Comparison of ENCODE assay signal across 8 cellular contexts in the genomic region with DNA sequence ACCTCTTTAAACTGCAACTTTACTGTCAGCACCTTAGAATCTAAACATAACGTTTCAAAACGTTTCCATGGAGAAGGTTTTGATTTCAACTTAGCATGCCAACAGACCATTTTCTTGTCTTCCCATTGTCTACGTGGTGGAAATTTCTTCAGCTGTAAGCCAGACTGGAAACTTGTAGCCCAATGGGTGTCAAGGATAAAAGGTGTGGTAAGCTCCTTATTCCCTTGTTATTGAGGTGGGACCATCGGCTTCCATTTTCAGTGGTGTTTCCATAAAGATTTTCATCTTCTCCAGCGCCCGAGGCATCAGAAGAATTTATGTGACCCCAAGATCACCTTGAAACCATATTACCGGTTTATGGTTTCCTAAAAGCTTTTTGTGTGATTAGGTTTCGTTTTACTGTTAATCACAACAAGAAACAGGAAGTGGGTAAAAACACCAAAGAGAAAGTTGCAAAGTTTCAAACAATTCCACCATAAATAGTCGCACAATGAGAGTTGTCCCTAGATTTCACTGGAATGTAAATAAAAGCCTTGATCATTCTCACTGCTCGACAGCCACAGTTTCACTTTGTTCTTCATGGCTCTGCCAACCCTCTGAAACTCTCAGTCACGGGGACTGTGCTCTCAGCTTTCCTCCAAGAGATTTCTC.
DNase-seq lines count a peak whose midpoint lies in the region; ATAC-seq and TF ChIP-seq lines count a peak whose summit lies in the region.

No MANE protein-coding gene starts in this region.

- peak; percentile 44 for DNase-seq in activated naive CD4-positive, alpha-beta T cell treated with anti-CD3 and anti-CD28 coated beads, Interleukin-2, amount 10 ng/mL, durations not matched to agents 7 days and 5 days
- no peak for DNase-seq in activated naive CD4-positive, alpha-beta T cell treated with Interleukin-2 at 50 U/mL for 16 hours
- DNase-seq in NCI-H460 (ENCODE audit: extremely low read depth, low read depth) (peak; percentile 1), caudate nucleus (lab: John Stamatoyannopoulos, UW) (peak in 1 of 61 donors; percentile 0), lung (ENCODE audit: low spot score) (no peak), upper lobe of left lung (no peak), NCI-H2029 (lab: John Stamatoyannopoulos, UW) (no peak)

- peaks cover 6% of the 10 kb centered on the region for H3K27me3 Mint-ChIP-seq in activated naive CD4-positive, alpha-beta T cell treated with anti-CD3 and anti-CD28 coated beads, Interleukin-2, amount 10 ng/mL, durations not matched to agents 7 days and 5 days

- TF ChIP-seq POLR2A in upper lobe of left lung (IDR thresholded peaks at IDR 0.05) = no peak

- TF ChIP-seq EP300 in upper lobe of left lung (IDR thresholded peaks at IDR 0.05) = no peak

- no peaks in the 10 kb centered on the region for H3K36me3 ChIP-seq in lung (ENCODE audit: control insufficient read depth in 2 of 2, insufficient read depth in 2 of 2, low read length in 2 of 2)
- no peaks in the 10 kb centered on the region for H3K36me3 ChIP-seq in upper lobe of left lung

- H3K9me3 ChIP-seq in lung (ENCODE audit: control insufficient read depth in 2 of 2, insufficient read depth in 1 of 2, low read length in 1 of 2) (no peaks in the 10 kb centered on the region), upper lobe of left lung (no peaks in the 10 kb centered on the region)

- H3K4me3 ChIP-seq in lung (peak overlapping the region; percentile 13), upper lobe of left lung (peak overlapping the region in 3 of 4 donors; percentile 36 to 55 (median 48))

- WGBS in lung, 2 donors = 2 to 9% methylated on average over 11 of the region's 11 CpGs
- WGBS in upper lobe of left lung, 2 donors = 4 to 6% methylated on average over 11 of the region's 11 CpGs

- no peak for TF ChIP-seq CTCF in lung (IDR thresholded peaks at IDR 0.05; ENCODE audit: control extremely low read depth, extremely low read depth)
- TF ChIP-seq CTCF in upper lobe of left lung (IDR thresholded peaks at IDR 0.05) = no peak

- ATAC-seq in HG02678 (IDR thresholded peaks at IDR 0.05; ENCODE audit: unreplicated experiment) (peak; percentile 66), lung (ENCODE audit: insufficient read depth, low FRiP score) (no peak), upper lobe of left lung (ENCODE audit: low FRiP score in 2 of 2) (peak in 1 of 2 donors; percentile 66)

- H3K27ac Mint-ChIP-seq in activated naive CD4-positive, alpha-beta T cell treated with anti-CD3 and anti-CD28 coated beads, Interleukin-2, amount 10 ng/mL, durations not matched to agents 7 days and 5 days = peak overlapping the region; percentile 95

- H3K4me3 Mint-ChIP-seq in activated naive CD4-positive, alpha-beta T cell treated with anti-CD3 and anti-CD28 coated beads, Interleukin-2, amount 10 ng/mL, durations not matched to agents 7 days and 5 days = peak overlapping the region; percentile 78

- peaks cover 4% of the 10 kb centered on the region for H3K36me3 Mint-ChIP-seq in activated naive CD4-positive, alpha-beta T cell treated with anti-CD3 and anti-CD28 coated beads, Interleukin-2, amount 10 ng/mL, durations not matched to agents 7 days and 5 days

- H3K9me3 Mint-ChIP-seq in activated naive CD4-positive, alpha-beta T cell treated with anti-CD3 and anti-CD28 coated beads, Interleukin-2, amount 10 ng/mL, durations not matched to agents 7 days and 5 days = peaks cover 4% of the 10 kb centered on the region

- H3K27ac ChIP-seq in caudate nucleus (ENCODE audit: low read depth, low read length) (peak overlapping the region; percentile 36), lung (ENCODE audit: low read depth in 1 of 2, low read length in 1 of 2) (peak overlapping the region; percentile 29 to 83), upper lobe of left lung (peak overlapping the region; percentile 46 to 66 (median 63))

- peaks cover 36% of the 10 kb centered on the region for H3K4me1 Mint-ChIP-seq in activated naive CD4-positive, alpha-beta T cell treated with anti-CD3 and anti-CD28 coated beads, Interleukin-2, amount 10 ng/mL, durations not matched to agents 7 days and 5 days

- H3K4me1 ChIP-seq in lung (ENCODE audit: control insufficient read depth in 2 of 2, insufficient read depth in 2 of 2, low read length in 2 of 2) (peaks cover 0 to 1% of the 10 kb centered on the region in 2 donors), upper lobe of left lung (peaks cover 0 to 14% (median 2%) of the 10 kb centered on the region in 4 donors)

- no peaks in the 10 kb centered on the region for H3K27me3 ChIP-seq in lung (ENCODE audit: control insufficient read depth, insufficient read depth)
- H3K27me3 ChIP-seq in upper lobe of left lung = no peaks in the 10 kb centered on the region

- CTCF ChIA-PET in activated naive CD4-positive, alpha-beta T cell treated with anti-CD3 and anti-CD28 coated beads, Interleukin-2, amount 10 ng/mL, durations not matched to agents 7 days and 5 days (lab: Charles Lee) = interaction anchor here (1.1 to 4.0 kb wide), 7 partner anchors 62 to 366 kb away, joined by 3 to 30 read pairs (median 11); partner anchors contain the start of genes CD2AP and OPN5

Comparison
In these comparisons a context has a peak if more than half of its experiments do, and no peak if none do; other contexts are left out.
1. DNase-seq: peak in activated naive CD4-positive, alpha-beta T cell treated with anti-CD3 and anti-CD28 coated beads, Interleukin-2, amount 10 ng/mL, durations not matched to agents 7 days and 5 days (single experiment) and NCI-H460 (single experiment); none in activated naive CD4-positive, alpha-beta T cell treated with Interleukin-2 at 50 U/mL for 16 hours (single experiment), lung (single experiment), upper lobe of left lung (0 of 2) and NCI-H2029 (single experiment).
2. Peak in every context shown above with its lines, with median percentiles within 50 percentile points of each other: H3K27ac ChIP-seq.